Comparison of ENCODE assay signal across 23 cellular contexts in the genomic region with DNA sequence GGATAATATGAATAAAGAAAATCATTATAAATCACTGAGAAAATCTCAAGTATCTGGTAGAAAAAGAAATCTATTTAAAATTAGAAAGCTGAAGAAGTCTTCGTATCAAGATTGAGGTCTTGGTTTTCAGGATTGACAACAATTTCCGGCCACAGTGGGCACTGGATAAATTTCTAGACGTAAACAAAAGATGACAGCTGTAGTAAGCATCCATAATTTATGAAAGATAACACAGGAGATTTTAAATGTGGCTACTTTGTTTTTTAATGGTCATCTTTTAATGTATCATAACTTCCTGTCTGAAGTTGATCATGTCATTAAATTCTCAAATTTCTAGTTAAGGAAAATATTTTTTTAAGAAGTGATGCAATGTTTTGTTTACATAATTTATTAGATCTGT.
"Had no signal": no experiment of that assay in that cellular context is flagged by ENCODE, and none has a peak within 500 bp of the region (broad histone marks: within the 10 kb centered on the region; RNA-seq: fewer than 3 reads in every experiment).

No MANE protein-coding gene starts in this region.

- DNase-seq: activated B cell treated with CpG ODN at 0.5 μM for 24 hours; activated CD4-positive, alpha-beta memory T cell treated with anti-CD3 and anti-CD28 coated beads for 36 hours; activated CD4-positive, alpha-beta T cell treated with anti-CD3 and anti-CD28 coated beads for 4 hours; activated CD4-positive, alpha-beta T cell treated with anti-CD3 and anti-CD28 coated beads, Interleukin-2, amount 50 U/mL, for 1 hour; activated CD4-positive, CD25-positive, alpha-beta regulatory T cell treated with anti-CD3 and anti-CD28 coated beads, Interleukin-2, amount 50 U/mL, for 72 hours; activated CD8-positive, alpha-beta memory T cell treated with anti-CD3 and anti-CD28 coated beads, Interleukin-2, amount 50 U/mL, for 4 hours; activated effector memory CD4-positive, alpha-beta T cell treated with Interleukin-2 at 50 U/mL for 16 hours; activated naive CD4-positive, alpha-beta T cell treated with anti-CD3 and anti-CD28 coated beads, Interleukin-2, amount 10 ng/mL, durations not matched to agents 7 days and 5 days; activated naive CD8-positive, alpha-beta T cell treated with anti-CD3 and anti-CD28 coated beads, Interleukin-2, amount 50 U/mL, for 24 hours; activated T-cell treated with anti-CD3 and anti-CD28 coated beads for 4 hours; activated T-cell treated with anti-CD3 and anti-CD28 coated beads, Interleukin-2, amount 50 U/mL, for 4 hours; amniotic stem cell; aorta; NCI-H1436 treated with DMSO at 0.1 percent for 48 hours; NCI-H1694 treated with DMSO at 0.1 percent for 48 hours; NCI-H2029; NCI-H345; NCI-H524 treated with DMSO at 0.1 percent for 48 hours; SHP77; SK-N-SH had no signal

- H3K4me3 ChIP-seq: cardiac muscle cell, SJSA1 had no signal

- ATAC-seq: activated naive CD8-positive, alpha-beta T cell treated with anti-CD3 and anti-CD28 coated beads, Interleukin-2, amount 50 U/mL, for 24 hours; activated T-cell treated with anti-CD3 and anti-CD28 coated beads, Interleukin-2, amount 50 U/mL, for 4 hours; Panc1 had no signal
